ENCODE assay signal across 9 cellular contexts in genomic region chr9:127979015-127979332, GRCh38. TPM values are rescaled to one million over a fixed set of nuclear protein-coding genes. Genes with fewer than 3 reads are reported as not detected.
DNase-seq lines count a peak whose midpoint lies in the region; ATAC-seq, FAIRE-seq and TF ChIP-seq lines count a peak whose summit lies in the region.
"Had no signal": no experiment of that assay in that cellular context is flagged by ENCODE, and none has a peak within 500 bp of the region (broad histone marks: within the 10 kb centered on the region; RNA-seq: fewer than 3 reads in every experiment).

No MANE protein-coding gene starts in this region.

- CTCF ChIA-PET in A549 (lab: Yijun Ruan, JAX) (interaction anchor here (0.8 to 17.9 kb wide), 13 partner anchors 13 to 139 kb away, joined by 3 to 173 read pairs (median 6); no protein-coding TSS in a partner anchor), GM10248 (lab: Yijun Ruan, JAX) (interaction anchor here (1.0 to 3.9 kb wide), 6 partner anchors 8 to 56 kb away, joined by 3 to 34 read pairs (median 4); no protein-coding TSS in a partner anchor)

- H2AFZ ChIP-seq in KMS-11 (ENCODE audit: low read depth): peak overlapping the region; percentile 28; the same call in 1 of the 2 replicates

- H3K4me1 ChIP-seq in A549 (peaks cover 61% of the 10 kb centered on the region), KMS-11 (ENCODE audit: low read depth, poor library complexity, severe bottlenecking) (peaks cover 52% of the 10 kb centered on the region), mucosa of stomach (ENCODE audit: control insufficient read depth, insufficient read depth, low read length) (peaks cover 58% of the 10 kb centered on the region)

- no peak for ATAC-seq in A549
- ATAC-seq in HG03139 (IDR thresholded peaks at IDR 0.05; ENCODE audit: unreplicated experiment): no peak

- H3K27me3 ChIP-seq in KMS-11 (ENCODE audit: insufficient read depth, low read depth) (no peaks in the 10 kb centered on the region), mucosa of stomach (ENCODE audit: control insufficient read depth, insufficient read depth, low read length) (no peaks in the 10 kb centered on the region)

- TF ChIP-seq CTCF in A549 (IDR thresholded peaks at IDR 0.05): no peak
- TF ChIP-seq CTCF in KMS-11 (conservative IDR thresholded peaks at IDR 0.05; ENCODE audit: low read depth, low read length): no peak
- TF ChIP-seq CTCF in GM10248 (IDR thresholded peaks at IDR 0.05; ENCODE audit: control extremely low read depth, extremely low read depth, low read depth, missing control alignments): no peak

- DNase-seq in A549 (ENCODE audit: low read depth in 1 of 2, low spot score in 1 of 2) (no peak), caudate nucleus (lab: John Stamatoyannopoulos, UW) (no peak), GM10248 (ENCODE audit: extremely low spot score) (no peak), NCI-H748 (lab: John Stamatoyannopoulos, UW; ENCODE audit: unreplicated experiment) (no peak), A172 (ENCODE audit: low spot score) (no peak)
- DNase-seq: cerebellar nuclear complex had no signal

- no peak for TF ChIP-seq EP300 in A549 (IDR thresholded peaks at IDR 0.05)

- H3K4me2 ChIP-seq in A549 (peak overlapping the region; percentile 98), KMS-11 (peak overlapping the region; percentile 98)

- H3K9ac ChIP-seq in KMS-11 (peak overlapping the region; percentile 35; the same call in 1 of the 2 replicates), mucosa of stomach (ENCODE audit: low read length) (peak overlapping the region; percentile 89)

- no peak for FAIRE-seq in A549 (lab: Jason Lieb, UNC)

- POLR2A ChIA-PET in A549 (lab: Yijun Ruan, JAX) (interaction anchor here (2.5 kb wide), 1 partner anchor 24 kb away, joined by 10 read pairs; no protein-coding TSS in a partner anchor), GM10248 (lab: Yijun Ruan, JAX) (interaction anchor here (0.7 to 3.2 kb wide), 4 partner anchors 9 to 1642 kb away, joined by 4 to 14 read pairs (median 6); no protein-coding TSS in a partner anchor)

- TF ChIP-seq POLR2A in A549 (IDR thresholded peaks at IDR 0.05; ENCODE audit: low read length): no peak

- peak overlapping the region; percentile 97 to 98 for H3K27ac ChIP-seq in A549
- H3K27ac ChIP-seq in KMS-11: peak overlapping the region; percentile 56; the same call in 1 of the 2 replicates
- H3K27ac ChIP-seq in caudate nucleus (ENCODE audit: low read depth, low read length): peak overlapping the region; percentile 94

- TF ChIP-seq RAD21 in A549 (conservative IDR thresholded peaks at IDR 0.05 in 1 of 2, IDR thresholded peaks at IDR 0.05 in 1 of 2): no peak

- peaks cover 61% of the 10 kb centered on the region; the same call in 1 of the 2 replicates for H3K79me2 ChIP-seq in KMS-11 (ENCODE audit: insufficient read depth, low read depth)

- H4K20me1 ChIP-seq in KMS-11 (ENCODE audit: insufficient read depth): no peaks in the 10 kb centered on the region

- H3K36me3 ChIP-seq in KMS-11 (ENCODE audit: insufficient read depth): no peaks in the 10 kb centered on the region
- H3K36me3 ChIP-seq in mucosa of stomach (ENCODE audit: control insufficient read depth, insufficient read depth, low read length): peaks cover 8% of the 10 kb centered on the region

- H3K9me3 ChIP-seq in A549 (no peaks in the 10 kb centered on the region), mucosa of stomach (ENCODE audit: control insufficient read depth, low read length) (no peaks in the 10 kb centered on the region)

- WGBS in A549 (ENCODE audit: missing lambda C conversion rate): 18% methylated on average over 5 of the region's 5 CpGs

- H3K4me3 ChIP-seq in A549 (peak overlapping the region; percentile 91), KMS-11 (IDR thresholded peaks at IDR 0.05; ENCODE audit: insufficient read depth, low read depth, low read length) (peak overlapping the region; percentile 28), mucosa of stomach (ENCODE audit: low read length) (peak overlapping the region; percentile 78)

TF ChIP-seq in A549, 52 proteins besides CTCF, POLR2A, EP300 and RAD21:
- TF ChIP-seq FOSL2 (IDR thresholded peaks at IDR 0.05): no peak
- TF ChIP-seq FOSL2 (CRISPR knock-in tag; IDR thresholded peaks at IDR 0.05): no peak
- no peak for TF ChIP-seq CBX2 (IDR thresholded peaks at IDR 0.05; ENCODE audit: borderline replicate concordance, low read depth)
- TF ChIP-seq RNF2 (IDR thresholded peaks at IDR 0.05; ENCODE audit: borderline replicate concordance, low read depth): no peak
- TF ChIP-seq KDM1A (IDR thresholded peaks at IDR 0.05; ENCODE audit: low read depth): no peak
- TF ChIP-seq HES2 (IDR thresholded peaks at IDR 0.05): no peak
- no peak for TF ChIP-seq USF2 (IDR thresholded peaks at IDR 0.05)
- no peak for TF ChIP-seq ESRRA (IDR thresholded peaks at IDR 0.05; ENCODE audit: borderline replicate concordance, low read length)
- TF ChIP-seq TP53 (CRISPR knock-in tag; IDR thresholded peaks at IDR 0.05): no peak
- no peak for TF ChIP-seq CHD2 (IDR thresholded peaks at IDR 0.05; ENCODE audit: low read length, partially characterized antibody)
- no peak for TF ChIP-seq POLR2AphosphoS2 (conservative IDR thresholded peaks at IDR 0.05; ENCODE audit: low read length)
- TF ChIP-seq BHLHE40 (IDR thresholded peaks at IDR 0.05; ENCODE audit: low read depth, low read length): no peak
- TF ChIP-seq CHD4 (IDR thresholded peaks at IDR 0.05; ENCODE audit: borderline replicate concordance): no peak
- no peak for TF ChIP-seq GATA3 (IDR thresholded peaks at IDR 0.05; ENCODE audit: borderline replicate concordance)
- TF ChIP-seq HDAC2 (IDR thresholded peaks at IDR 0.05): no peak
- TF ChIP-seq NR3C1 (IDR thresholded peaks at IDR 0.05): no peak
- no peak for TF ChIP-seq ZNF302 (CRISPR knock-in tag; IDR thresholded peaks at IDR 0.05)
- TF ChIP-seq HOXB13 (CRISPR knock-in tag; IDR thresholded peaks at IDR 0.05; ENCODE audit: low read depth): no peak
- no peak for TF ChIP-seq FOSB (CRISPR knock-in tag; IDR thresholded peaks at IDR 0.05)
- TF ChIP-seq ZC3H11A (IDR thresholded peaks at IDR 0.05): no peak

RNA-seq across cellular contexts. Expression of gene EEIG1, which starts 1.8 kb away (rescaled TPM):
- 24.4 and 30.3 TPM in 2 replicates for polyA plus RNA-seq in A549 (2011; rRNA removed)
- polyA plus RNA-seq in A549 (2012; cell fraction: cytosol; rRNA removed): 51.7 and 54.7 TPM in 2 replicates
- polyA plus RNA-seq in A549 (2012; cell fraction: nucleus; rRNA removed): 83.0 and 94.5 TPM in 2 replicates
- polyA plus RNA-seq in A549 (2017; fragmentation: RNase III; extraction: RNeasy Plus Mini Kit Qiagen cat#74134 plus additional on column Dnase treatment): 24.1 to 33.0 TPM (median 31.5 TPM) in 3 replicates
- 16.2 and 33.7 TPM in 2 replicates for polyA minus RNA-seq in A549 (2011; rRNA and poly(A)+ RNA removed)
- 21.4 and 23.6 TPM in 2 replicates for total RNA-seq in A172 (2014; rRNA removed; shearing (Covaris generic))

RNA-seq across cellular contexts. Expression of gene DPM2, which starts 41.3 kb away (rescaled TPM):
- polyA plus RNA-seq in A549 (2011; rRNA removed) (41.9 and 48.8 TPM in 2 replicates), A549 (2017; fragmentation: RNase III; extraction: RNeasy Plus Mini Kit Qiagen cat#74134 plus additional on column Dnase treatment) (45.9 to 50.1 TPM (median 46.3 TPM) in 3 replicates)
- 63.0 and 76.3 TPM in 2 replicates for polyA plus RNA-seq in A549 (2012; cell fraction: cytosol; rRNA removed)
- polyA plus RNA-seq in A549 (2012; cell fraction: nucleus; rRNA removed): 52.4 and 53.7 TPM in 2 replicates
- 78.6 and 82.1 TPM in 2 replicates for polyA minus RNA-seq in A549 (2011; rRNA and poly(A)+ RNA removed)
- 49.7 and 50.5 TPM in 2 replicates for total RNA-seq in A172 (2014; rRNA removed; shearing (Covaris generic))

RNA-seq across cellular contexts. Expression of gene PIP5KL1, which starts 48.4 kb away (rescaled TPM):
- polyA plus RNA-seq in A549 (2011; rRNA removed) (1.8 and 2.4 TPM in 2 replicates), A549 (2017; fragmentation: RNase III; extraction: RNeasy Plus Mini Kit Qiagen cat#74134 plus additional on column Dnase treatment) (2.0 to 3.7 TPM (median 2.5 TPM) in 3 replicates)
- polyA plus RNA-seq in A549 (2012; cell fraction: cytosol; rRNA removed): 1.4 and 2.2 TPM in 2 replicates
- polyA plus RNA-seq in A549 (2012; cell fraction: nucleus; rRNA removed): 19.9 and 20.7 TPM in 2 replicates
- polyA minus RNA-seq in A549 (2011; rRNA and poly(A)+ RNA removed): 0.70 and 2.0 TPM in 2 replicates
- 1.6 and 3.4 TPM in 2 replicates for total RNA-seq in A172 (2014; rRNA removed; shearing (Covaris generic))

Comparison
In these comparisons a context has a peak if more than half of its experiments do, and no peak if none do; other contexts are left out.
1. H3K4me3 ChIP-seq: peak in every context shown above with its lines; median percentile 91 in A549; 78 in mucosa of stomach; 28 in KMS-11.